In the genomic region with DNA sequence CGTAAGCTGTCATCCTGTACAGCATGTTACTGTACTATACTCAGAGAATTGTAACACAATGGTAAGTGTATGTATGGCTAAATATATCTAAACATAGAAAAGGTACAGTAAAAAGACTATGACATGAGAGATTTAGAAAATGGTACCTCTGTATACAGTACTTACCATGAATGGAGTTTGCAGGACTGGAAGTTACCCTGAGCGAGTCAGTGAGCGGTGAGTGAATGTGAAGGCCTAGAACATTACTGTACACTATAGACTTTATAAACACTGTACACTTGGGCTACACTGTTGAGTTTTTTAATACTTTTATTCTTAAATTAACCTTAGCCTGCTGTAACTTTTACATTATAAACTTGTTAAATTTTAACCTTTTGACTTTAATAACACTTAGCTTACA, we compare ENCODE assay signal across 9 cellular contexts. TPM values are rescaled to one million over a fixed set of nuclear protein-coding genes. Genes with fewer than 3 reads are reported as not detected.
DNase-seq lines count a peak whose midpoint lies in the region; ATAC-seq and TF ChIP-seq lines count a peak whose summit lies in the region.
"Had no signal": no experiment of that assay in that cellular context is flagged by ENCODE, and none has a peak within 500 bp of the region (broad histone marks: within the 10 kb centered on the region; RNA-seq: fewer than 3 reads in every experiment).

No MANE protein-coding gene starts in this region.

- H3K4me3 Mint-ChIP-seq in activated naive CD8-positive, alpha-beta T cell treated with anti-CD3 and anti-CD28 coated beads, Interleukin-2, amount 50 U/mL, for 24 hours = peak overlapping the region; percentile 100

- peaks cover 38% of the 10 kb centered on the region for H3K36me3 ChIP-seq in left ventricle myocardium inferior
- H3K36me3 ChIP-seq in heart right ventricle = peaks cover 0 to 52% (median 21%) of the 10 kb centered on the region in 9 donors
- peaks cover 43% of the 10 kb centered on the region for H3K36me3 ChIP-seq in lower lobe of right lung
- H3K36me3 ChIP-seq in urinary bladder (ENCODE audit: insufficient read depth) = peaks cover 4% of the 10 kb centered on the region
- H3K36me3 ChIP-seq in right atrium auricular region = peaks cover 34% of the 10 kb centered on the region

- H3K9me3 Mint-ChIP-seq in activated naive CD8-positive, alpha-beta T cell treated with anti-CD3 and anti-CD28 coated beads, Interleukin-2, amount 50 U/mL, for 24 hours = no peaks in the 10 kb centered on the region

- no peak overlapping the region for H3K27ac ChIP-seq in left ventricle myocardium inferior (replicated peaks)
- no peak overlapping the region for H3K27ac ChIP-seq in heart right ventricle
- no peak overlapping the region for H3K27ac ChIP-seq in lower lobe of right lung
- no peak overlapping the region for H3K27ac ChIP-seq in urinary bladder (ENCODE audit: low read depth)
- no peak overlapping the region for H3K27ac ChIP-seq in right atrium auricular region

- H3K27me3 Mint-ChIP-seq in activated naive CD8-positive, alpha-beta T cell treated with anti-CD3 and anti-CD28 coated beads, Interleukin-2, amount 50 U/mL, for 24 hours = no peaks in the 10 kb centered on the region

- H3K36me3 Mint-ChIP-seq in activated naive CD8-positive, alpha-beta T cell treated with anti-CD3 and anti-CD28 coated beads, Interleukin-2, amount 50 U/mL, for 24 hours (ENCODE audit: low read depth) = peaks cover 53% of the 10 kb centered on the region

- WGBS in heart right ventricle, 2 donors = 90 to 95% methylated on average over 3 of the region's 3 CpGs
- 92% methylated on average over 3 of the region's 3 CpGs for WGBS in urinary bladder

- intact Hi-C loops in left ventricle myocardium inferior (cut with micrococcal nuclease) = no loop called here
- intact Hi-C loops in heart right ventricle (cut with DNase I) = loop anchor here in 4 of 10 donors (5.0 to 10.0 kb wide), 2 partner anchors 186 to 269 kb away; partner anchors contain the start of gene INSIG2 (in 2 of the 4)
- intact Hi-C loops in lower lobe of right lung (cut with DNase I) = loop anchor here (10.0 kb wide), 1 partner anchor 189 kb away; no protein-coding TSS in a partner anchor

- no peak for TF ChIP-seq CTCF in left ventricle myocardium inferior (IDR thresholded peaks at IDR 0.05; ENCODE audit: borderline replicate concordance)
- no peak for TF ChIP-seq CTCF in heart right ventricle (IDR thresholded peaks at IDR 0.05)
- no peak for TF ChIP-seq CTCF in lower lobe of right lung (IDR thresholded peaks at IDR 0.05)
- no peak for TF ChIP-seq CTCF in right atrium auricular region (IDR thresholded peaks at IDR 0.05)

- H3K27me3 ChIP-seq in left ventricle myocardium inferior (ENCODE audit: low read depth) (no peaks in the 10 kb centered on the region), heart right ventricle (no peaks in the 10 kb centered on the region), lower lobe of right lung (ENCODE audit: low read depth) (no peaks in the 10 kb centered on the region), right atrium auricular region (no peaks in the 10 kb centered on the region)

- peak overlapping the region; percentile 100 for H3K27ac Mint-ChIP-seq in activated naive CD8-positive, alpha-beta T cell treated with anti-CD3 and anti-CD28 coated beads, Interleukin-2, amount 50 U/mL, for 24 hours

- H3K4me3 ChIP-seq in left ventricle myocardium inferior (peak overlapping the region; percentile 91), heart right ventricle (peak overlapping the region in 5 of 10 donors; percentile 77 to 95 (median 84)), lower lobe of right lung (peak overlapping the region; percentile 90), urinary bladder (ENCODE audit: low read depth, low read length) (peak overlapping the region; percentile 86), right atrium auricular region (no peak overlapping the region)

- H3K4me1 Mint-ChIP-seq in activated naive CD8-positive, alpha-beta T cell treated with anti-CD3 and anti-CD28 coated beads, Interleukin-2, amount 50 U/mL, for 24 hours = peaks cover 62% of the 10 kb centered on the region

- DNase-seq in left ventricle myocardium inferior (no peak), heart right ventricle (no peak), lower lobe of right lung (no peak), SW480 (ENCODE audit: low spot score) (no peak), right atrium auricular region (ENCODE audit: low spot score) (no peak)
- no peak for DNase-seq in activated naive CD8-positive, alpha-beta T cell treated with anti-CD3 and anti-CD28 coated beads, Interleukin-2, amount 50 U/mL, for 24 hours
- DNase-seq: NCI-H748 treated with DMSO at 0.1 percent for 48 hours had no signal

- H3K9me3 ChIP-seq in left ventricle myocardium inferior (replicated peaks) (no peaks in the 10 kb centered on the region), heart right ventricle (no peaks in the 10 kb centered on the region), lower lobe of right lung (no peaks in the 10 kb centered on the region), right atrium auricular region (no peaks in the 10 kb centered on the region)

- H3K4me1 ChIP-seq in left ventricle myocardium inferior (peaks cover 31% of the 10 kb centered on the region), heart right ventricle (peaks cover 5 to 33% (median 24%) of the 10 kb centered on the region in 9 donors), lower lobe of right lung (peaks cover 25% of the 10 kb centered on the region), urinary bladder (ENCODE audit: insufficient read depth) (no peaks in the 10 kb centered on the region), right atrium auricular region (peaks cover 0 to 23% of the 10 kb centered on the region in 2 donors)

- ATAC-seq in heart right ventricle = no peak
- no peak for ATAC-seq in activated naive CD8-positive, alpha-beta T cell treated with anti-CD3 and anti-CD28 coated beads, Interleukin-2, amount 50 U/mL, for 24 hours
- no peak for ATAC-seq in lower lobe of right lung
- ATAC-seq in HG02571 (IDR thresholded peaks at IDR 0.05; ENCODE audit: unreplicated experiment) = no peak

RNA-seq across cellular contexts. Expression of gene DDX18, which starts 1.5 kb away (rescaled TPM):
- 25.5 TPM for total RNA-seq in left ventricle myocardium inferior
- 10 to 100 TPM; 21.9 to 40.4 (median 29.3) TPM for total RNA-seq in heart right ventricle
- polyA plus RNA-seq in heart right ventricle = 10 to 100 TPM; 17.5 to 31.2 TPM
- total RNA-seq in lower lobe of right lung = 48.0 TPM
- 56.7 TPM for total RNA-seq in urinary bladder
- polyA plus RNA-seq in urinary bladder = 33.5 TPM
- 10 to 100 TPM; 23.2 to 24.5 TPM for total RNA-seq in right atrium auricular region

Comparison
In these comparisons a context has a peak if more than half of its experiments do, and no peak if none do; other contexts are left out.
1. H3K4me3 ChIP-seq: peak in left ventricle myocardium inferior (single experiment), lower lobe of right lung (single experiment) and urinary bladder (single experiment); none in right atrium auricular region (0 of 2).